ENCODE assay signal across 17 cellular contexts in genomic region chr6:41714556-41715273, GRCh38. TPM values are rescaled to one million over a fixed set of nuclear protein-coding genes. Genes with fewer than 3 reads are reported as not detected.
DNase-seq lines count a peak whose midpoint lies in the region; TF ChIP-seq lines count a peak whose summit lies in the region.
"Had no signal": no experiment of that assay in that cellular context is flagged by ENCODE, and none has a peak within 500 bp of the region (broad histone marks: within the 10 kb centered on the region; RNA-seq: fewer than 3 reads in every experiment).

No MANE protein-coding gene starts in this region.

- H3F3A ChIP-seq in PC-9 (ENCODE audit: insufficient read depth, low read depth): peaks cover 30% of the 10 kb centered on the region

- TF ChIP-seq CTCF in GM12865 (IDR thresholded peaks at IDR 0.05; ENCODE audit: insufficient read depth, low read depth, low read length, missing control alignments) (no peak), PC-9 (conservative IDR thresholded peaks at IDR 0.05) (no peak), right atrium auricular region (IDR thresholded peaks at IDR 0.05) (no peak)

- no peak overlapping the region for H2AFZ ChIP-seq in PC-9

- H3K27ac ChIP-seq in PC-9 (no peak overlapping the region), right atrium auricular region (peak overlapping the region; percentile 78 to 87), substantia nigra (ENCODE audit: low read depth, low read length, poor library complexity, severe bottlenecking) (peak overlapping the region; percentile 100)

- peaks cover 35% of the 10 kb centered on the region for H3K4me1 ChIP-seq in PC-9 (replicated peaks; ENCODE audit: insufficient read depth)
- H3K4me1 ChIP-seq in right atrium auricular region: peaks cover 0 to 94% of the 10 kb centered on the region in 2 donors

- H3K79me2 ChIP-seq in PC-9 (ENCODE audit: low read depth): no peaks in the 10 kb centered on the region

- H3K4me2 ChIP-seq in PC-9: 0 out of 2 replicates have a peak overlapping the region, but pooled peaks have one; percentile 65

- H4K20me1 ChIP-seq in PC-9 (ENCODE audit: insufficient read depth): no peaks in the 10 kb centered on the region

- H3K9me2 ChIP-seq in PC-9 (ENCODE audit: insufficient read depth): no peaks in the 10 kb centered on the region

- POLR2A ChIA-PET in PC-9 (lab: Charles Lee; ENCODE audit: unreplicated experiment): no interaction called here

- H3K36me3 ChIP-seq in PC-9 (ENCODE audit: low read depth) (no peaks in the 10 kb centered on the region), right atrium auricular region (no peaks in the 10 kb centered on the region)
- H3K36me3 ChIP-seq: pancreas, sigmoid colon had no signal

- CTCF ChIA-PET in PC-9 (lab: Charles Lee): no interaction called here

- H3K9me3 ChIP-seq in PC-9 (ENCODE audit: insufficient read depth, low read depth) (no peaks in the 10 kb centered on the region), right atrium auricular region (no peaks in the 10 kb centered on the region)
- H3K9me3 ChIP-seq: pancreas, sigmoid colon had no signal

- intact Hi-C loops in PC-9 (cut with micrococcal nuclease; ENCODE audit: unreplicated experiment): no loop called here

- BruUV-seq in PC-9 (replicated peaks; lab: Mats Ljungman, UMichigan): no TSS peak

- H3K4me3 ChIP-seq in GM12865 (ENCODE audit: low read depth, low read length) (peak overlapping the region; percentile 28), PC-9 (no peak overlapping the region), right atrium auricular region (no peak overlapping the region)
- H3K4me3 ChIP-seq: pancreas, sigmoid colon had no signal

- H3K27me3 ChIP-seq in PC-9 (ENCODE audit: insufficient read depth, low read depth) (no peaks in the 10 kb centered on the region), right atrium auricular region (no peaks in the 10 kb centered on the region)
- H3K27me3 ChIP-seq: pancreas, sigmoid colon had no signal

- DNase-seq in GM12865 (ENCODE audit: low read depth): no peak
- DNase-seq in PC-9: peak in 1 of 2 experiments; percentile 20
- no peak for DNase-seq in right atrium auricular region (ENCODE audit: low spot score)
- DNase-seq in substantia nigra (lab: John Stamatoyannopoulos, UW): no peak
- no peak for DNase-seq in NCI-H82 treated with DMSO at 0.1 percent for 48 hours (lab: John Stamatoyannopoulos, UW; ENCODE audit: unreplicated experiment)
- no peak for DNase-seq in HK-2 (ENCODE audit: unreplicated experiment)
- no peak for DNase-seq in HPDE6-E6E7 (ENCODE audit: extremely low spot score)
- DNase-seq: activated effector memory CD4-positive, alpha-beta T cell treated with anti-CD3 and anti-CD28 coated beads, Interleukin-2, amount 50 U/mL, for 16 hours; DMS79; mesendoderm; NCI-H1092 treated with DMSO at 0.1 percent for 48 hours; NCI-H2081 treated with DMSO at 0.1 percent for 48 hours; NCI-H524; sigmoid colon had no signal

RNA-seq across cellular contexts. Expression of gene TFEB, which starts 20.7 kb away (rescaled TPM):
- 7.3 and 8.6 TPM in 2 replicates for total RNA-seq in PC-9 (2021)
- total RNA-seq in right atrium auricular region: 10 to 100 TPM; 31.5 to 35.8 TPM

RNA-seq across cellular contexts. Expression of gene PGC, which starts 32.5 kb away (rescaled TPM):
- not detected in 2 replicates for total RNA-seq in PC-9 (2021)
- not detected for total RNA-seq in right atrium auricular region
- total RNA-seq: bronchial epithelial cell, H4, sigmoid colon had no signal
